In the genomic region with DNA sequence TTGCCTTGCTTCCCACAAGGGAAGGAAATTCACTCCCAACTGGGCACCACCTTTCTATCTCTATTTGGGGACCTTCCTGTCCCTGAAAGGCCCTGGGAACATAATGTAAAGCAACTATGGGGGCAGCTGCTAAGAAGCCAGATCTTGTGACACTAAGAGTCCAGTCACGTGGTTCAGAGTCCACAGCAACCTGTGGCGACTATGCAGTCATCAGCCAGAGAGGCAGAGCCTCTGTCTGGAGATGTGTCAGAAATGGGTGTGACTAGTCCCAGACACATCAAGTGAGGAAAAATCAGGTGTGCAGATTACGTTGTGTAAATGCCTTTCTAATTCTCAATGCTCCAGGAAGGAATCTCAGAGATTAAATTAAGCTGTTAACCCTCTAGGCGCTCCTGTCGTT, we compare ENCODE assay signal across 8 cellular contexts. TPM values are rescaled to one million over a fixed set of nuclear protein-coding genes. Genes with fewer than 3 reads are reported as not detected.
A peak's percentile ranks its signal among the peaks of the same experiment; 100 is the strongest.
DNase-seq lines count a peak whose midpoint lies in the region; ATAC-seq, FAIRE-seq and TF ChIP-seq lines count a peak whose summit lies in the region.
"Had no signal": no experiment of that assay in that cellular context is flagged by ENCODE, and none has a peak within 500 bp of the region (broad histone marks: within the 10 kb centered on the region; RNA-seq: fewer than 3 reads in every experiment).

No MANE protein-coding gene starts in this region.

- H3K27ac Mint-ChIP-seq in activated naive CD8-positive, alpha-beta T cell treated with anti-CD3 and anti-CD28 coated beads for 36 hours: no peak overlapping the region
- H3K27ac Mint-ChIP-seq in naive thymus-derived CD4-positive, alpha-beta T cell: peak overlapping the region in 4 of 9 donors; percentile 28 to 77 (median 64)

- H3K4me1 Mint-ChIP-seq in activated naive CD8-positive, alpha-beta T cell treated with anti-CD3 and anti-CD28 coated beads for 36 hours: peaks cover 51% of the 10 kb centered on the region
- peaks cover 40 to 66% (median 60%) of the 10 kb centered on the region in 7 donors for H3K4me1 Mint-ChIP-seq in naive thymus-derived CD4-positive, alpha-beta T cell

- intact Hi-C loops in naive thymus-derived CD4-positive, alpha-beta T cell (cut with micrococcal nuclease): loop anchor here (2.0 to 5.0 kb wide), 4 partner anchors 44 to 119 kb away; no protein-coding TSS in a partner anchor
- intact Hi-C loops in spleen (cut with DNase I; ENCODE audit: low total_unique reads): loop anchor here (5.0 kb wide), 2 partner anchors 104 to 119 kb away; no protein-coding TSS in a partner anchor

- H3K27me3 Mint-ChIP-seq in activated naive CD8-positive, alpha-beta T cell treated with anti-CD3 and anti-CD28 coated beads for 36 hours: no peaks in the 10 kb centered on the region
- no peaks in the 10 kb centered on the region for H3K27me3 Mint-ChIP-seq in naive thymus-derived CD4-positive, alpha-beta T cell

- no peak for TF ChIP-seq CTCF in spleen (IDR thresholded peaks at IDR 0.05 in 8 of 11, conservative IDR thresholded peaks at IDR 0.05 in 3 of 11)

- DNase-seq in GM12892 (ENCODE audit: insufficient read length) (no peak), NCI-H146 treated with DMSO at 0.1 percent for 48 hours (lab: John Stamatoyannopoulos, UW; ENCODE audit: unreplicated experiment) (peak; percentile 29), NOMO-1 (lab: John Stamatoyannopoulos, UW; ENCODE audit: unreplicated experiment in 2 of 2) (no peak), spleen (no peak)
- DNase-seq in activated naive CD8-positive, alpha-beta T cell treated with anti-CD3 and anti-CD28 coated beads for 36 hours: peak; percentile 28
- no peak for DNase-seq in naive thymus-derived CD4-positive, alpha-beta T cell

- WGBS in spleen, 5 donors: 51 to 76% (median 64%) methylated on average over 5 of the region's 5 CpGs

- no peaks in the 10 kb centered on the region for H3K9me3 Mint-ChIP-seq in activated naive CD8-positive, alpha-beta T cell treated with anti-CD3 and anti-CD28 coated beads for 36 hours
- H3K9me3 Mint-ChIP-seq in naive thymus-derived CD4-positive, alpha-beta T cell: no peaks in the 10 kb centered on the region

- TF ChIP-seq POLR2A in GM12892 (IDR thresholded peaks at IDR 0.05; ENCODE audit: low read depth, low read length): no peak
- no peak for TF ChIP-seq POLR2A in spleen (IDR thresholded peaks at IDR 0.05)

- POLR2A ChIA-PET in naive thymus-derived CD4-positive, alpha-beta T cell (lab: Charles Lee): interaction anchor here (0.8 to 8.8 kb wide), 7 partner anchors 19 to 104 kb away, joined by 3 to 183 read pairs (median 4); a partner anchor contains a TSS

- peak overlapping the region; percentile 64 for H3K4me3 Mint-ChIP-seq in activated naive CD8-positive, alpha-beta T cell treated with anti-CD3 and anti-CD28 coated beads for 36 hours
- H3K4me3 Mint-ChIP-seq in naive thymus-derived CD4-positive, alpha-beta T cell: peak overlapping the region; percentile 50 to 84 (median 76)

- peaks cover 59 to 60% of the 10 kb centered on the region in 2 donors for H3K4me1 ChIP-seq in naive thymus-derived CD4-positive, alpha-beta T cell (ENCODE audit: control insufficient read depth in 2 of 2, insufficient read depth in 2 of 2, low read length in 2 of 2)
- peaks cover 0 to 61% (median 28%) of the 10 kb centered on the region in 6 donors for H3K4me1 ChIP-seq in spleen

- no peak overlapping the region for H3K27ac ChIP-seq in naive thymus-derived CD4-positive, alpha-beta T cell (ENCODE audit: low read depth, low read length)
- H3K27ac ChIP-seq in spleen: no peak overlapping the region

- H3K9me3 ChIP-seq in naive thymus-derived CD4-positive, alpha-beta T cell (ENCODE audit: control insufficient read depth in 2 of 3, low read length in 3 of 3): no peaks in the 10 kb centered on the region
- peaks cover 0 to 14% (median 9%) of the 10 kb centered on the region in 8 donors for H3K9me3 ChIP-seq in spleen

- peak overlapping the region; percentile 47 for H3K4me3 ChIP-seq in naive thymus-derived CD4-positive, alpha-beta T cell (ENCODE audit: low read length)
- peak overlapping the region in 1 of 8 donors; percentile 49 for H3K4me3 ChIP-seq in spleen
- H3K4me3 ChIP-seq: lung had no signal

- H3K36me3 Mint-ChIP-seq in activated naive CD8-positive, alpha-beta T cell treated with anti-CD3 and anti-CD28 coated beads for 36 hours: peaks cover 6% of the 10 kb centered on the region
- H3K36me3 Mint-ChIP-seq in naive thymus-derived CD4-positive, alpha-beta T cell: peaks cover 0 to 14% (median 0%) of the 10 kb centered on the region in 5 donors

- ATAC-seq in naive thymus-derived CD4-positive, alpha-beta T cell: no peak
- ATAC-seq in HG02642 (IDR thresholded peaks at IDR 0.05; ENCODE audit: poor library complexity, unreplicated experiment): no peak

- FAIRE-seq in GM12892 (lab: Jason Lieb, UNC): peak; percentile 63

- no peaks in the 10 kb centered on the region for H3K36me3 ChIP-seq in naive thymus-derived CD4-positive, alpha-beta T cell (ENCODE audit: control insufficient read depth in 2 of 3, insufficient read depth in 3 of 3, low read length in 3 of 3)
- H3K36me3 ChIP-seq in spleen: no peaks in the 10 kb centered on the region

- CTCF ChIA-PET in naive thymus-derived CD4-positive, alpha-beta T cell (lab: Charles Lee): interaction anchor here (0.5 to 2.8 kb wide), 16 partner anchors 12 to 110 kb away, joined by 3 to 26 read pairs (median 4); no protein-coding TSS in a partner anchor

- no peaks in the 10 kb centered on the region for H3K27me3 ChIP-seq in naive thymus-derived CD4-positive, alpha-beta T cell (ENCODE audit: control insufficient read depth in 2 of 2, insufficient read depth in 2 of 2, low read length in 2 of 2)
- peaks cover 0 to 40% (median 0%) of the 10 kb centered on the region in 7 donors for H3K27me3 ChIP-seq in spleen (replicated peaks in 1 of 7)

RNA-seq across cellular contexts. Expression of a gene that starts 26.6 kb away (rescaled TPM):
- 59.0 TPM for polyA plus RNA-seq in GM12892 (2012; ENCODE audit: missing spikeins)
- 10 to 100 TPM; 54.2 to 55.4 TPM for total RNA-seq in activated naive CD8-positive, alpha-beta T cell treated with anti-CD3 and anti-CD28 coated beads for 36 hours
- 100 to 1,000 TPM in 4 of 5 experiments, 10 to 100 TPM in 1; 99.3 to 117 (median 109) TPM for total RNA-seq in naive thymus-derived CD4-positive, alpha-beta T cell
- polyA plus RNA-seq in naive thymus-derived CD4-positive, alpha-beta T cell: 100 to 1,000 TPM; 254 to 289 TPM
- total RNA-seq in spleen: 10 to 100 TPM; 11.7 to 26.5 (median 20.5) TPM
- polyA plus RNA-seq in spleen: 10 to 100 TPM; 11.5 to 28.9 (median 20.5) TPM

Comparison
In these comparisons a context has a peak if more than half of its experiments do, and no peak if none do; other contexts are left out.
1. DNase-seq: peak in NCI-H146 treated with DMSO at 0.1 percent for 48 hours (single experiment) and activated naive CD8-positive, alpha-beta T cell treated with anti-CD3 and anti-CD28 coated beads for 36 hours (single experiment); none in GM12892 (single experiment), naive thymus-derived CD4-positive, alpha-beta T cell (0 of 9), NOMO-1 (0 of 2) and spleen (single experiment).